8 cellular contexts compared by ENCODE assay signal in genomic region chr3:63970596-63971468, GRCh38. TPM values are rescaled to one million over a fixed set of nuclear protein-coding genes. Genes with fewer than 3 reads are reported as not detected.
DNase-seq lines count a peak whose midpoint lies in the region; ATAC-seq and TF ChIP-seq lines count a peak whose summit lies in the region.

No MANE protein-coding gene starts in this region.

- H3K27me3 ChIP-seq in HUES64 (ENCODE audit: insufficient read depth, low read length) (no peaks in the 10 kb centered on the region), ascending aorta (no peaks in the 10 kb centered on the region), MG63 (no peaks in the 10 kb centered on the region)

- no peaks in the 10 kb centered on the region for H3K9me3 Mint-ChIP-seq in stimulated activated effector memory CD8-positive, alpha-beta T cell treated with anti-CD3 and anti-CD28 coated beads, Interleukin-12 subunit alpha, Interleukin-12 subunit beta, amount 100 ng/mL, for 72 hours

- TF ChIP-seq CTCF in ascending aorta (IDR thresholded peaks at IDR 0.05): no peak

- DNase-seq in ascending aorta (ENCODE audit: low spot score in 2 of 2): no peak
- DNase-seq in left lobe of liver (ENCODE audit: low spot score): peak; percentile 62
- no peak for DNase-seq in stimulated activated effector memory CD8-positive, alpha-beta T cell treated with anti-CD3 and anti-CD28 coated beads, Interleukin-12 subunit alpha, Interleukin-12 subunit beta, amount 100 ng/mL, for 72 hours (ENCODE audit: low spot score in 2 of 2)
- DNase-seq in NCI-H748 treated with DMSO at 0.1 percent for 48 hours (lab: John Stamatoyannopoulos, UW): no peak
- DNase-seq in HuH-7 (ENCODE audit: low spot score): no peak
- DNase-seq in MG63: no peak
- DNase-seq in KG1 (lab: John Stamatoyannopoulos, UW): no peak

- peaks cover 76% of the 10 kb centered on the region for H3K4me1 ChIP-seq in HUES64 (ENCODE audit: insufficient read depth, low read length)
- H3K4me1 ChIP-seq in ascending aorta: peaks cover 3 to 39% of the 10 kb centered on the region in 2 donors

- H3K27ac Mint-ChIP-seq in stimulated activated effector memory CD8-positive, alpha-beta T cell treated with anti-CD3 and anti-CD28 coated beads, Interleukin-12 subunit alpha, Interleukin-12 subunit beta, amount 100 ng/mL, for 72 hours: peak overlapping the region; percentile 92

- WGBS in HUES64: 16% methylated on average over 11 of the region's 11 CpGs

- intact Hi-C loops in ascending aorta (cut with DNase I): no loop called here

- peak overlapping the region; percentile 65 for H3K27ac ChIP-seq in HUES64 (ENCODE audit: low read depth, low read length)
- H3K27ac ChIP-seq in ascending aorta: peak overlapping the region; percentile 26 to 39

- H3K9ac ChIP-seq in HUES64 (ENCODE audit: low read depth, low read length): peak overlapping the region; percentile 37; the same call in 1 of the 2 replicates

- peak; percentile 60 for ATAC-seq in left lobe of liver
- no peak for ATAC-seq in stimulated activated effector memory CD8-positive, alpha-beta T cell treated with anti-CD3 and anti-CD28 coated beads, Interleukin-12 subunit alpha, Interleukin-12 subunit beta, amount 100 ng/mL, for 72 hours

- H3K4me3 ChIP-seq in HUES64 (ENCODE audit: low read length) (peak overlapping the region; percentile 38), ascending aorta (no peak overlapping the region), MG63 (no peak overlapping the region)

- H3K4me1 Mint-ChIP-seq in stimulated activated effector memory CD8-positive, alpha-beta T cell treated with anti-CD3 and anti-CD28 coated beads, Interleukin-12 subunit alpha, Interleukin-12 subunit beta, amount 100 ng/mL, for 72 hours: peaks cover 94% of the 10 kb centered on the region

- peak overlapping the region; percentile 77 for H3K4me3 Mint-ChIP-seq in stimulated activated effector memory CD8-positive, alpha-beta T cell treated with anti-CD3 and anti-CD28 coated beads, Interleukin-12 subunit alpha, Interleukin-12 subunit beta, amount 100 ng/mL, for 72 hours

- peaks cover 14% of the 10 kb centered on the region for H3K36me3 Mint-ChIP-seq in stimulated activated effector memory CD8-positive, alpha-beta T cell treated with anti-CD3 and anti-CD28 coated beads, Interleukin-12 subunit alpha, Interleukin-12 subunit beta, amount 100 ng/mL, for 72 hours

- H3K36me3 ChIP-seq in HUES64 (ENCODE audit: insufficient read depth, low read length) (no peaks in the 10 kb centered on the region), ascending aorta (peaks cover 0 to 7% of the 10 kb centered on the region in 2 donors), MG63 (no peaks in the 10 kb centered on the region; the same call in 1 of the 2 replicates)

- H3K9me3 ChIP-seq in HUES64 (ENCODE audit: insufficient read depth, low read depth, low read length): no peaks in the 10 kb centered on the region
- no peaks in the 10 kb centered on the region for H3K9me3 ChIP-seq in ascending aorta
- H3K9me3 ChIP-seq in MG63: no peaks in the 10 kb centered on the region

RNA-seq across cellular contexts. Expression of gene PSMD6, which starts 52.5 kb away (rescaled TPM):
- polyA plus RNA-seq in HUES64 (2013, experiment 1 of 2): 112 TPM
- polyA plus RNA-seq in HUES64 (2013, experiment 2 of 2): 117 TPM
- total RNA-seq in ascending aorta (49.2 TPM), left lobe of liver (31.8 TPM)
- total RNA-seq in MG63 (2014; rRNA removed; shearing (Covaris generic); ENCODE audit: low replicate concordance): 66.0 and 93.7 TPM in 2 replicates

RNA-seq across cellular contexts. Expression of gene SCAANT1, which starts 58.6 kb away (rescaled TPM):
- polyA plus RNA-seq in HUES64 (2013, experiment 1 of 2): not detected
- polyA plus RNA-seq in HUES64 (2013, experiment 2 of 2): not detected
- total RNA-seq in ascending aorta (not detected), left lobe of liver (not detected)
- not detected in 2 replicates for total RNA-seq in MG63 (2014; rRNA removed; shearing (Covaris generic); ENCODE audit: low replicate concordance)
